In genomic region chr1:15852036-15852827, GRCh38 we compare ENCODE assay signal across 9 cellular contexts. TPM values are rescaled to one million over a fixed set of nuclear protein-coding genes. Genes with fewer than 3 reads are reported as not detected.
DNase-seq lines count a peak whose midpoint lies in the region; ATAC-seq, FAIRE-seq and TF ChIP-seq lines count a peak whose summit lies in the region.
"Had no signal": no experiment of that assay in that cellular context is flagged by ENCODE, and none has a peak within 500 bp of the region (broad histone marks: within the 10 kb centered on the region; RNA-seq: fewer than 3 reads in every experiment).

No MANE protein-coding gene starts in this region.

- FAIRE-seq in GM12891 (lab: Jason Lieb, UNC): no peak

- POLR2A ChIA-PET in Panc1 (lab: Charles Lee): no interaction called here

- in situ Hi-C loops in Panc1 (cut with HindIII; ENCODE audit: low pct_unique_long_range_greater_than_20kb, low sequenced_read_pairs): no loop called here

- H3K27ac ChIP-seq in Panc1 (ENCODE audit: low read length): 0 out of 2 replicates have a peak overlapping the region, but pooled peaks have one; percentile 53

- H3K9me3 ChIP-seq in Panc1 (ENCODE audit: control insufficient read depth, insufficient read depth, low read depth, low read length) (no peaks in the 10 kb centered on the region), MG63 (no peaks in the 10 kb centered on the region)

- no peak for ATAC-seq in Panc1
- ATAC-seq in HG02588 (IDR thresholded peaks at IDR 0.05; ENCODE audit: unreplicated experiment): no peak

- no peak for TF ChIP-seq POLR2A in GM12891 (IDR thresholded peaks at IDR 0.05; ENCODE audit: low read depth, low read length)

- peaks cover 30% of the 10 kb centered on the region for H3K4me1 ChIP-seq in Panc1 (ENCODE audit: control insufficient read depth, insufficient read depth, low read length)

- TF ChIP-seq CTCF in Panc1 (IDR thresholded peaks at IDR 0.05): no peak

- H3K4me3 ChIP-seq in Panc1 (ENCODE audit: low read depth in 2 of 2, low read length in 2 of 2): no peak overlapping the region
- no peak overlapping the region for H3K4me3 ChIP-seq in MG63

- H3K27me3 ChIP-seq in Panc1 (ENCODE audit: control insufficient read depth, insufficient read depth, low read length): no peaks in the 10 kb centered on the region
- H3K27me3 ChIP-seq in MG63: no peaks in the 10 kb centered on the region

- no TSS peak for BruUV-seq in Panc1 (replicated peaks; lab: Mats Ljungman, UMichigan)

- CTCF ChIA-PET in Panc1 (lab: Charles Lee): no interaction called here

- intact Hi-C loops in Panc1 (cut with micrococcal nuclease; ENCODE audit: unreplicated experiment): no loop called here

- peak; percentile 52 for DNase-seq in CD1c-positive myeloid dendritic cell (ENCODE audit: extremely low spot score)
- DNase-seq in GM12891 (ENCODE audit: insufficient read length, low spot score): no peak
- DNase-seq in Panc1 (ENCODE audit: low read depth, low spot score): no peak
- DNase-seq in lung microvascular endothelial cell (ENCODE audit: low read depth in 2 of 2): peak; percentile 41 to 46
- no peak for DNase-seq in GF-D8 (lab: John Stamatoyannopoulos, UW)
- DNase-seq in NCI-H1436 (lab: John Stamatoyannopoulos, UW): no peak
- no peak for DNase-seq in MG63
- DNase-seq: activated CD4-positive, alpha-beta T cell treated with anti-CD3 and anti-CD28 coated beads for 48 hours had no signal

- H3K36me3 ChIP-seq in Panc1 (ENCODE audit: control insufficient read depth, insufficient read depth, low read length) (peaks cover 4% of the 10 kb centered on the region; the same call in 1 of the 2 replicates), MG63 (no peaks in the 10 kb centered on the region)

TF ChIP-seq in GM12891, 5 proteins besides CTCF, POLR2A, EP300 and RAD21:
- no peak for TF ChIP-seq POLR2AphosphoS5 (IDR thresholded peaks at IDR 0.05; ENCODE audit: low read depth, low read length)
- peak; percentile 50 for TF ChIP-seq SPI1 (IDR thresholded peaks at IDR 0.05; ENCODE audit: low read depth, low read length)
- peak; percentile 91; the same call in 1 of the 2 replicates for TF ChIP-seq POU2F2 (IDR thresholded peaks at IDR 0.05; ENCODE audit: low read depth, low read length)
TF ChIP-seq in GM12891: peak in this region for 2.

RNA-seq across cellular contexts. Expression of gene SPEN, which starts 4.7 kb away (rescaled TPM):
- 30.0 TPM for polyA plus RNA-seq in GM12891 (2012; ENCODE audit: low read depth, missing spikeins)
- 58.3 TPM for total RNA-seq in Panc1 (2021; ENCODE audit: unreplicated experiment)
- polyA plus RNA-seq in Panc1 (2012; ENCODE audit: insufficient read length): 36.5 TPM
- total RNA-seq in lung microvascular endothelial cell: 9.8 and 11.3 TPM in 2 replicates
- total RNA-seq in MG63 (2014; rRNA removed; shearing (Covaris generic); ENCODE audit: low replicate concordance): 3.3 and 4.8 TPM in 2 replicates

RNA-seq across cellular contexts. Expression of gene UQCRHL, which starts 44.8 kb away (rescaled TPM):
- polyA plus RNA-seq in GM12891 (2012; ENCODE audit: low read depth, missing spikeins): 4.2 TPM
- total RNA-seq in Panc1 (2021; ENCODE audit: unreplicated experiment) (2.6 TPM), lung microvascular endothelial cell (3.3 and 6.3 TPM in 2 replicates)
- polyA plus RNA-seq in Panc1 (2012; ENCODE audit: insufficient read length): 2.3 TPM
- total RNA-seq in MG63 (2014; rRNA removed; shearing (Covaris generic); ENCODE audit: low replicate concordance): 4.7 and 6.2 TPM in 2 replicates

Comparison
In these comparisons a context has a peak if more than half of its experiments do, and no peak if none do; other contexts are left out.
1. DNase-seq: peak in CD1c-positive myeloid dendritic cell (single experiment) and lung microvascular endothelial cell (2 of 2); none in GM12891 (single experiment), Panc1 (single experiment), GF-D8 (single experiment), NCI-H1436 (single experiment) and MG63 (single experiment).